Comparison of ENCODE assay signal across 25 cellular contexts in genomic region chrX:50762578-50762977, GRCh38. TPM values are rescaled to one million over a fixed set of nuclear protein-coding genes. Genes with fewer than 3 reads are reported as not detected.
"Had no signal": no experiment of that assay in that cellular context is flagged by ENCODE, and none has a peak within 500 bp of the region (broad histone marks: within the 10 kb centered on the region; RNA-seq: fewer than 3 reads in every experiment).

No MANE protein-coding gene starts in this region.

- H3K27me3 ChIP-seq: cardiac muscle cell, stomach, thyroid gland, upper lobe of right lung had no signal

- H3K9me3 ChIP-seq: heart right ventricle, stomach, thyroid gland, upper lobe of right lung had no signal

- H3K36me3 ChIP-seq: cardiac muscle cell, heart right ventricle, stomach, thyroid gland, upper lobe of right lung had no signal

- DNase-seq: activated CD4-positive, alpha-beta memory T cell treated with anti-CD3 and anti-CD28 coated beads for 36 hours; activated CD4-positive, alpha-beta T cell treated with anti-CD3 and anti-CD28 coated beads, Interleukin-2, amount 10 ng/mL, durations not matched to agents 24 days and 14 days; activated CD4-positive, CD25-positive, alpha-beta regulatory T cell treated with anti-CD3 and anti-CD28 coated beads, Interleukin-2, amount 50 U/mL, for 72 hours; activated CD8-positive, alpha-beta memory T cell treated with anti-CD3 and anti-CD28 coated beads, Interleukin-2, amount 50 U/mL, for 4 hours; activated gamma-delta T cell treated with Interleukin-2 at 50 U/mL for 16 hours; activated naive CD8-positive, alpha-beta T cell treated with anti-CD3 and anti-CD28 coated beads, Interleukin-2, amount 50 U/mL, for 24 hours; activated T-cell treated with anti-CD3 and anti-CD28 coated beads, Interleukin-2, amount 50 U/mL, for 1 hour; effector CD4-positive, alpha-beta T cell; erythroblast; foreskin melanocyte; heart right ventricle; left cardiac atrium; left ventricle myocardium superior; posterior cingulate gyrus; right cardiac atrium; stimulated activated CD4-positive, alpha-beta T cell treated with anti-CD3 and anti-CD28 coated beads, Interleukin-15, amount 100 ng/mL, for 24 hours; stimulated activated CD4-positive, alpha-beta T cell treated with anti-CD3 and anti-CD28 coated beads, Interleukin-2, amount 100 ng/mL, for 24 hours; stimulated activated naive B cell treated with anti-CD40 and anti-IgM and Interleukin-4, amounts not matched to agents 10 μg/mL and 1 μg/mL and 100 μg/mL, for 72 hours; stomach; T-helper 2 cell; thyroid gland; upper lobe of right lung had no signal

- ATAC-seq: activated naive CD8-positive, alpha-beta T cell treated with anti-CD3 and anti-CD28 coated beads, Interleukin-2, amount 50 U/mL, for 24 hours; heart right ventricle; left cardiac atrium; left ventricle myocardium superior; right cardiac atrium; stimulated activated naive B cell treated with anti-CD40 and anti-IgM and Interleukin-4, amounts not matched to agents 10 μg/mL and 1 μg/mL and 100 μg/mL, for 72 hours; upper lobe of right lung had no signal

- H3K27ac ChIP-seq: cardiac muscle cell, heart right ventricle, stomach, thyroid gland, upper lobe of right lung had no signal

- FAIRE-seq: endometrium had no signal

- H3K4me3 ChIP-seq: cardiac muscle cell, heart right ventricle, stomach, thyroid gland, upper lobe of right lung had no signal

- H3K4me1 ChIP-seq: heart right ventricle, stomach, thyroid gland, upper lobe of right lung had no signal

RNA-seq across cellular contexts. Expression of gene SHROOM4, which starts 51.4 kb away (rescaled TPM):
- total RNA-seq: activated CD4-positive, alpha-beta memory T cell treated with anti-CD3 and anti-CD28 coated beads for 36 hours; activated CD4-positive, alpha-beta T cell treated with anti-CD3 and anti-CD28 coated beads, Interleukin-2, amount 10 ng/mL, durations not matched to agents 24 days and 14 days; activated CD8-positive, alpha-beta memory T cell treated with anti-CD3 and anti-CD28 coated beads for 36 hours had no signal
